Comparison of ENCODE assay signal across 34 cellular contexts in the genomic region with DNA sequence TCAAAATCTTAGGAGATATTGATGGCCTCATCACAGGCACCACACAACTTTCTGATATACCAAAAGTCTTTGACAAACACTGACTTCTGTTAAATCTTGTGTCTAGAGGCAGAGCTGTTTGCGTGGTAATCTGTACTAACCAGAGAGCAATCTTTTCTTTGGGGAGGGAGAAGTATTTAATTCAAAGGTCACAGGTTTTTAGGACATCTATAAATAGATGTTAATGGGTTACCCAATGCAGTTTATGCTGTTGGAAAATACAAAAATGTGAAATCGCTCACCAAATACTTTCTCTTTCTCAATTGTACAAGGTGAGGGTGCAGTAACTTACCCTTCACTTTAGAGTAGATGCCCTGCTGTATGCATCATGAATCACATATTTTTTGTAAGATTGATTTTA.
"Had no signal": no experiment of that assay in that cellular context is flagged by ENCODE, and none has a peak within 500 bp of the region (broad histone marks: within the 10 kb centered on the region; RNA-seq: fewer than 3 reads in every experiment).

No MANE protein-coding gene starts in this region.

- FAIRE-seq: astrocyte, bronchial epithelial cell had no signal

- H3K4me1 ChIP-seq: adrenal gland, ascending aorta, body of pancreas, breast epithelium had no signal

- H3K27me3 ChIP-seq: adrenal gland, ascending aorta, body of pancreas, brain microvascular endothelial cell, breast epithelium, cardiac muscle cell had no signal

- H3K4me3 ChIP-seq: adrenal gland, ascending aorta, body of pancreas, breast epithelium, cardiac muscle cell had no signal

- H3K36me3 ChIP-seq: adrenal gland, ascending aorta, brain microvascular endothelial cell, breast epithelium, cardiac muscle cell had no signal

- H3K9me3 ChIP-seq: adrenal gland, ascending aorta, body of pancreas, breast epithelium had no signal

- DNase-seq: activated effector memory CD4-positive, alpha-beta T cell treated with anti-CD3 and anti-CD28 coated beads, Interleukin-2, amount 50 U/mL, for 16 hours; activated effector memory CD4-positive, alpha-beta T cell treated with Interleukin-2 at 50 U/mL for 16 hours; activated gamma-delta T cell; activated gamma-delta T cell treated with Interleukin-2 at 50 U/mL for 16 hours; activated naive CD4-positive, alpha-beta T cell; activated naive CD4-positive, alpha-beta T cell treated with anti-CD3 and anti-CD28 coated beads for 36 hours; activated naive CD4-positive, alpha-beta T cell treated with anti-CD3 and anti-CD28 coated beads, Interleukin-2, amount 10 ng/mL, durations not matched to agents 7 days and 5 days; activated naive CD4-positive, alpha-beta T cell treated with anti-CD3 and anti-CD28 coated beads, Interleukin-2, amount 50 U/mL, for 16 hours; activated naive CD4-positive, alpha-beta T cell treated with Interleukin-2 at 50 U/mL for 16 hours; activated naive CD8-positive, alpha-beta T cell treated with anti-CD3 and anti-CD28 coated beads for 36 hours; activated naive CD8-positive, alpha-beta T cell treated with anti-CD3 and anti-CD28 coated beads, Interleukin-2, amount 10 ng/mL, durations not matched to agents 7 days and 5 days; activated naive CD8-positive, alpha-beta T cell treated with anti-CD3 and anti-CD28 coated beads, Interleukin-2, amount 50 U/mL, for 24 hours; activated T-cell treated with anti-CD3 and anti-CD28 coated beads for 4 hours; activated T-cell treated with anti-CD3 and anti-CD28 coated beads, Interleukin-2, amount 50 U/mL, for 1 hour; activated T-cell treated with anti-CD3 and anti-CD28 coated beads, Interleukin-2, amount 50 U/mL, for 24 hours; activated T-cell treated with anti-CD3 and anti-CD28 coated beads, Interleukin-2, amount 50 U/mL, for 4 hours; activated T-cell treated with anti-CD3 and anti-CD28 coated beads, Interleukin-2, amount 50 U/mL, for 48 hours; activated T-cell treated with anti-CD3 and anti-CD28 coated beads, Interleukin-2, amount 50 U/mL, for 72 hours; adrenal gland; amniotic stem cell; amygdala; anterior cingulate cortex; aorta; body of pancreas; brain microvascular endothelial cell; caudate nucleus; central memory CD4-positive, alpha-beta T cell had no signal

- ATAC-seq: activated naive CD4-positive, alpha-beta T cell treated with anti-CD3 and anti-CD28 coated beads, Interleukin-2, amount 50 U/mL, for 72 hours; activated naive CD8-positive, alpha-beta T cell treated with anti-CD3 and anti-CD28 coated beads, Interleukin-2, amount 50 U/mL, for 24 hours; activated T-cell treated with anti-CD3 and anti-CD28 coated beads, Interleukin-2, amount 50 U/mL, for 4 hours; activated T-cell treated with anti-CD3 and anti-CD28 coated beads, Interleukin-2, amount 50 U/mL, for 72 hours; activated T-helper 17 cell treated with anti-CD3 and anti-CD28 coated beads, Interleukin-2, amount 50 U/mL, for 72 hours; body of pancreas had no signal

- H3K27ac ChIP-seq: adrenal gland, ascending aorta, body of pancreas, brain microvascular endothelial cell, breast epithelium, cardiac muscle cell had no signal
